In genomic region chr3:96813134-96813819, GRCh38 we compare ENCODE assay signal across 8 cellular contexts. TPM values are rescaled to one million over a fixed set of nuclear protein-coding genes. Genes with fewer than 3 reads are reported as not detected.
DNase-seq lines count a peak whose midpoint lies in the region; ATAC-seq and TF ChIP-seq lines count a peak whose summit lies in the region.

No MANE protein-coding gene starts in this region.

- no peaks in the 10 kb centered on the region for H3K36me3 Mint-ChIP-seq in mesothelial cell of epicardium
- H3K36me3 Mint-ChIP-seq in stimulated activated naive B cell treated with anti-CD40 and anti-IgM and Interleukin-4, amounts not matched to agents 10 μg/mL and 1 μg/mL and 100 μg/mL, for 72 hours: no peaks in the 10 kb centered on the region

- peak; percentile 70 for TF ChIP-seq CTCF in epithelial cell of esophagus (IDR thresholded peaks at IDR 0.05; ENCODE audit: insufficient read depth, low read depth, low read length, missing control alignments)
- peak; percentile 49 for TF ChIP-seq CTCF in mesothelial cell of epicardium (IDR thresholded peaks at IDR 0.05; ENCODE audit: unreplicated experiment)

- peak overlapping the region; percentile 44 for H3K4me3 ChIP-seq in epithelial cell of esophagus (ENCODE audit: low read length)

- peak overlapping the region; percentile 92 for H3K4me3 Mint-ChIP-seq in mesothelial cell of epicardium
- H3K4me3 Mint-ChIP-seq in stimulated activated naive B cell treated with anti-CD40 and anti-IgM and Interleukin-4, amounts not matched to agents 10 μg/mL and 1 μg/mL and 100 μg/mL, for 72 hours: peak overlapping the region; percentile 5 to 78

- peak; percentile 3 for DNase-seq in activated gamma-delta T cell (lab: John Stamatoyannopoulos, UW)
- no peak for DNase-seq in activated gamma-delta T cell treated with Interleukin-2 at 50 U/mL for 16 hours
- DNase-seq in NCI-H1417 (lab: John Stamatoyannopoulos, UW): peak; percentile 76 to 88 (median 87)
- peak; percentile 16 to 21 for DNase-seq in activated CD4-positive, alpha-beta T cell treated with anti-CD3 and anti-CD28 coated beads for 4 hours
- DNase-seq in epithelial cell of esophagus (ENCODE audit: low read depth): peak; percentile 84
- peak; percentile 70 to 88 for DNase-seq in mesothelial cell of epicardium (ENCODE audit: low spot score in 2 of 2, unreplicated experiment in 2 of 2)
- DNase-seq in stimulated activated naive B cell treated with anti-CD40 and anti-IgM and Interleukin-4, amounts not matched to agents 10 μg/mL and 1 μg/mL and 100 μg/mL, for 72 hours: peak; percentile 74

- peaks cover 25% of the 10 kb centered on the region for H3K27me3 Mint-ChIP-seq in mesothelial cell of epicardium (ENCODE audit: low read depth)
- peaks cover 27 to 37% of the 10 kb centered on the region in 2 donors for H3K27me3 Mint-ChIP-seq in stimulated activated naive B cell treated with anti-CD40 and anti-IgM and Interleukin-4, amounts not matched to agents 10 μg/mL and 1 μg/mL and 100 μg/mL, for 72 hours

- H3K4me1 Mint-ChIP-seq in mesothelial cell of epicardium: peaks cover 18% of the 10 kb centered on the region
- H3K4me1 Mint-ChIP-seq in stimulated activated naive B cell treated with anti-CD40 and anti-IgM and Interleukin-4, amounts not matched to agents 10 μg/mL and 1 μg/mL and 100 μg/mL, for 72 hours: peaks cover 9 to 15% of the 10 kb centered on the region in 2 donors

- H3K27ac Mint-ChIP-seq in mesothelial cell of epicardium: peak overlapping the region; percentile 72
- H3K27ac Mint-ChIP-seq in stimulated activated naive B cell treated with anti-CD40 and anti-IgM and Interleukin-4, amounts not matched to agents 10 μg/mL and 1 μg/mL and 100 μg/mL, for 72 hours: no peak overlapping the region

- ATAC-seq in HG02759 (IDR thresholded peaks at IDR 0.05; ENCODE audit: unreplicated experiment): peak; percentile 98
- peak; percentile 97 for ATAC-seq in stimulated activated naive B cell treated with anti-CD40 and anti-IgM and Interleukin-4, amounts not matched to agents 10 μg/mL and 1 μg/mL and 100 μg/mL, for 72 hours (replicated peaks)

- no peaks in the 10 kb centered on the region for H3K9me3 Mint-ChIP-seq in mesothelial cell of epicardium
- H3K9me3 Mint-ChIP-seq in stimulated activated naive B cell treated with anti-CD40 and anti-IgM and Interleukin-4, amounts not matched to agents 10 μg/mL and 1 μg/mL and 100 μg/mL, for 72 hours: no peaks in the 10 kb centered on the region

RNA-seq across cellular contexts. Expression of gene EPHA6, which starts 1.1 kb away (rescaled TPM):
- total RNA-seq in mesothelial cell of epicardium: 39.1 to 43.3 TPM (median 39.5 TPM) in 3 replicates
